Comparison of ENCODE assay signal across 30 cellular contexts in genomic region chr10:110391541-110391940, GRCh38.
"Had no signal": no experiment of that assay in that cellular context is flagged by ENCODE, and none has a peak within 500 bp of the region (broad histone marks: within the 10 kb centered on the region; RNA-seq: fewer than 3 reads in every experiment).

No MANE protein-coding gene starts in this region.

- H3K4me3 Mint-ChIP-seq: immature natural killer cell; mesothelial cell of epicardium; naive B cell; nephron; neural crest cell; stimulated activated memory B cell treated with anti-CD40 and anti-IgM and Interleukin-4, amounts not matched to agents 10 μg/mL and 1 μg/mL and 100 μg/mL, for 72 hours; type B pancreatic cell had no signal

- H3K36me3 ChIP-seq: heart left ventricle, left ventricle myocardium inferior, neutrophil, ovary, suprapubic skin, thoracic aorta, tibial artery, uterus had no signal

- H3K27ac Mint-ChIP-seq: mesothelial cell of epicardium; stimulated activated memory B cell treated with anti-CD40 and anti-IgM and Interleukin-4, amounts not matched to agents 10 μg/mL and 1 μg/mL and 100 μg/mL, for 72 hours; type B pancreatic cell had no signal

- H3K9me3 Mint-ChIP-seq: immature natural killer cell, mesothelial cell of epicardium, neural crest cell, type B pancreatic cell had no signal

- H3K27me3 ChIP-seq: heart left ventricle, neutrophil, ovary, suprapubic skin, uterus had no signal

- ATAC-seq: heart left ventricle; right cardiac atrium; sciatic nerve; stimulated activated memory B cell treated with anti-CD40 and anti-IgM and Interleukin-4, amounts not matched to agents 10 μg/mL and 1 μg/mL and 100 μg/mL, for 72 hours had no signal

- H3K36me3 Mint-ChIP-seq: immature natural killer cell; mesothelial cell of epicardium; naive B cell; stimulated activated memory B cell treated with anti-CD40 and anti-IgM and Interleukin-4, amounts not matched to agents 10 μg/mL and 1 μg/mL and 100 μg/mL, for 72 hours; type B pancreatic cell had no signal

- H3K27me3 Mint-ChIP-seq: progenitor cell of endocrine pancreas had no signal

- H3K4me3 ChIP-seq: heart left ventricle, left ventricle myocardium inferior, lung, ovary, skin epidermis, suprapubic skin, thoracic aorta, tibial artery, uterus had no signal

- H3K9me3 ChIP-seq: heart left ventricle, left ventricle myocardium inferior, neutrophil, ovary, suprapubic skin, thoracic aorta, tibial artery, uterus had no signal

- H3K27ac ChIP-seq: heart left ventricle, left ventricle myocardium inferior, neutrophil, ovary, suprapubic skin, thoracic aorta, tibial artery had no signal

- DNase-seq: glutamatergic neuron; heart left ventricle; hypothalamus; immature natural killer cell; left ventricle myocardium inferior; mesendoderm; naive B cell; occipital lobe; ovary; retina; right cardiac atrium; stimulated activated CD4-positive, alpha-beta T cell treated with anti-CD3 and anti-CD28 coated beads, Interleukin-12 subunit alpha, Interleukin-12 subunit beta, amount 100 ng/mL, for 4 hours; stimulated activated CD4-positive, alpha-beta T cell treated with anti-CD3 and anti-CD28 coated beads, Interleukin-15, amount 100 ng/mL, for 24 hours; stimulated activated CD4-positive, alpha-beta T cell treated with anti-CD3 and anti-CD28 coated beads, Interleukin-4, amount 100 ng/mL, for 24 hours; stimulated activated naive CD4-positive, alpha-beta T cell treated with Interleukin-2 at 50 U/mL for 16 hours; tibial artery; uterus had no signal

- FAIRE-seq: islet of Langerhans had no signal
